ENCODE assay signal across 8 cellular contexts in the genomic region with DNA sequence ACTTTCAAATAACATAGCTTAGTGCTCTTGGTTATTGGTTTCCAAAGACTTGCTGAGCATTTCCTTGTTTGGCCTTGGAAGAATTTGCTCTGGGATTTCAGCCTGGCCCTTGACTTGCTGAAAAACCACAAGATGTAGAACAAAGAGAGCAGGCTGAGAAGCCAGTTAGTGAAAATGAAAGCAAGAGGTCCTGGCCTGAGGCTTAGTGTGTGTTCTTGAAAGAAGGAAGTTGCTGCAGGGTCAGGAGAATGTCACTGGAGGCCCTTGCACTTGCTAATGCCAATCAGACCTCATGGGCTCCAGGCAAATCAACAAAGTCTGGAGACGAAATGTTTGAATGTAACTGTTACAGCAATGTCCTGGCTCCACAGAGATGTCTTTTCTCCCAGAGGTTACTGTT.
DNase-seq lines count a peak whose midpoint lies in the region; ATAC-seq and TF ChIP-seq lines count a peak whose summit lies in the region.

No MANE protein-coding gene starts in this region.

- peak overlapping the region in 2 of 3 donors; percentile 42 to 79 for H3K27ac Mint-ChIP-seq in CD4-positive, CD25-positive, alpha-beta regulatory T cell
- H3K27ac Mint-ChIP-seq in T-helper 17 cell: peak overlapping the region; percentile 21
- H3K27ac Mint-ChIP-seq in activated naive CD4-positive, alpha-beta T cell treated with anti-CD3 and anti-CD28 coated beads for 36 hours: no peak overlapping the region

- intact Hi-C loops in activated naive CD4-positive, alpha-beta T cell treated with anti-CD3 and anti-CD28 coated beads for 36 hours (cut with micrococcal nuclease): loop anchor here (5.0 kb wide), 1 partner anchor 426 kb away; no protein-coding TSS in a partner anchor

- DNase-seq in CD4-positive, CD25-positive, alpha-beta regulatory T cell: peak in 1 of 3 donors; percentile 52
- DNase-seq in T-helper 17 cell: no peak
- DNase-seq in fibroblast of villous mesenchyme (ENCODE audit: low read depth): peak; percentile 95
- peak; percentile 86 for DNase-seq in non-pigmented ciliary epithelial cell (ENCODE audit: low read depth)
- no peak for DNase-seq in DMS79 treated with DMSO at 0.1 percent for 48 hours (lab: John Stamatoyannopoulos, UW)
- no peak for DNase-seq in activated naive CD4-positive, alpha-beta T cell treated with anti-CD3 and anti-CD28 coated beads for 36 hours

- no peak overlapping the region for H3K4me3 ChIP-seq in CD4-positive, CD25-positive, alpha-beta regulatory T cell (ENCODE audit: low read depth, low read length)
- H3K4me3 ChIP-seq in fibroblast of villous mesenchyme (ENCODE audit: low read depth, low read length): no peak overlapping the region

- H3K4me1 Mint-ChIP-seq in CD4-positive, CD25-positive, alpha-beta regulatory T cell: peaks cover 0 to 7% (median 5%) of the 10 kb centered on the region in 4 donors
- peaks cover 9% of the 10 kb centered on the region for H3K4me1 Mint-ChIP-seq in T-helper 17 cell
- H3K4me1 Mint-ChIP-seq in activated naive CD4-positive, alpha-beta T cell treated with anti-CD3 and anti-CD28 coated beads for 36 hours (ENCODE audit: low read depth): peaks cover 7% of the 10 kb centered on the region

- no peaks in the 10 kb centered on the region for H3K9me3 ChIP-seq in CD4-positive, CD25-positive, alpha-beta regulatory T cell (ENCODE audit: control insufficient read depth in 2 of 2, low read length in 2 of 2)
- no peaks in the 10 kb centered on the region for H3K9me3 ChIP-seq in T-helper 17 cell (ENCODE audit: control insufficient read depth, low read length, poor library complexity, severe bottlenecking)

- no peak for TF ChIP-seq CTCF in fibroblast of villous mesenchyme (IDR thresholded peaks at IDR 0.05; ENCODE audit: insufficient read depth, low read depth, low read length)

- H3K27me3 Mint-ChIP-seq in CD4-positive, CD25-positive, alpha-beta regulatory T cell: no peaks in the 10 kb centered on the region
- H3K27me3 Mint-ChIP-seq in T-helper 17 cell: peaks cover 4% of the 10 kb centered on the region
- no peaks in the 10 kb centered on the region for H3K27me3 Mint-ChIP-seq in activated naive CD4-positive, alpha-beta T cell treated with anti-CD3 and anti-CD28 coated beads for 36 hours (ENCODE audit: low read depth)

- peak; percentile 28 to 35 for ATAC-seq in CD4-positive, CD25-positive, alpha-beta regulatory T cell (ENCODE audit: low read depth in 2 of 2)
- ATAC-seq in GM19397 (IDR thresholded peaks at IDR 0.05; ENCODE audit: unreplicated experiment) (peak; percentile 100), HG03378 (IDR thresholded peaks at IDR 0.05; ENCODE audit: unreplicated experiment) (peak; percentile 100), T-helper 17 cell (peak; percentile 50)

- no peaks in the 10 kb centered on the region for H3K4me1 ChIP-seq in CD4-positive, CD25-positive, alpha-beta regulatory T cell (ENCODE audit: control insufficient read depth, insufficient read depth, low read length, poor library complexity, severe bottlenecking)

- H3K27ac ChIP-seq in CD4-positive, CD25-positive, alpha-beta regulatory T cell (ENCODE audit: insufficient read depth, low read length, poor library complexity, severe bottlenecking): no peak overlapping the region

- peaks cover 0 to 2% (median 0%) of the 10 kb centered on the region in 7 donors for H3K9me3 Mint-ChIP-seq in CD4-positive, CD25-positive, alpha-beta regulatory T cell
- no peaks in the 10 kb centered on the region for H3K9me3 Mint-ChIP-seq in activated naive CD4-positive, alpha-beta T cell treated with anti-CD3 and anti-CD28 coated beads for 36 hours

- no peaks in the 10 kb centered on the region for H3K36me3 Mint-ChIP-seq in CD4-positive, CD25-positive, alpha-beta regulatory T cell
- H3K36me3 Mint-ChIP-seq in T-helper 17 cell (ENCODE audit: low read depth): no peaks in the 10 kb centered on the region
- no peaks in the 10 kb centered on the region for H3K36me3 Mint-ChIP-seq in activated naive CD4-positive, alpha-beta T cell treated with anti-CD3 and anti-CD28 coated beads for 36 hours (ENCODE audit: low read depth)

- no peaks in the 10 kb centered on the region for H3K27me3 ChIP-seq in CD4-positive, CD25-positive, alpha-beta regulatory T cell (ENCODE audit: control insufficient read depth, insufficient read depth, low read length)

- H3K4me3 Mint-ChIP-seq in CD4-positive, CD25-positive, alpha-beta regulatory T cell: no peak overlapping the region
- H3K4me3 Mint-ChIP-seq in T-helper 17 cell: no peak overlapping the region
- H3K4me3 Mint-ChIP-seq in activated naive CD4-positive, alpha-beta T cell treated with anti-CD3 and anti-CD28 coated beads for 36 hours: no peak overlapping the region

- CTCF ChIA-PET in activated naive CD4-positive, alpha-beta T cell treated with anti-CD3 and anti-CD28 coated beads for 36 hours (lab: Charles Lee): interaction anchor here (0.9 to 1.3 kb wide), 2 partner anchors 79 to 196 kb away, joined by 3 to 4 read pairs; a partner anchor contains a TSS

- no peaks in the 10 kb centered on the region for H3K36me3 ChIP-seq in CD4-positive, CD25-positive, alpha-beta regulatory T cell (ENCODE audit: control insufficient read depth, insufficient read depth, low read length)

Comparison
In these comparisons a context has a peak if more than half of its experiments do, and no peak if none do; other contexts are left out.
1. ATAC-seq: peak in every context shown above with its lines; median percentile 100 in GM19397; 100 in HG03378; 50 in T-helper 17 cell; 32 in CD4-positive, CD25-positive, alpha-beta regulatory T cell.
2. DNase-seq: peak in fibroblast of villous mesenchyme (single experiment) and non-pigmented ciliary epithelial cell (single experiment); none in T-helper 17 cell (0 of 3), DMS79 treated with DMSO at 0.1 percent for 48 hours (single experiment) and activated naive CD4-positive, alpha-beta T cell treated with anti-CD3 and anti-CD28 coated beads for 36 hours (single experiment).